Comparison of ENCODE assay signal across 8 cellular contexts in the genomic region with DNA sequence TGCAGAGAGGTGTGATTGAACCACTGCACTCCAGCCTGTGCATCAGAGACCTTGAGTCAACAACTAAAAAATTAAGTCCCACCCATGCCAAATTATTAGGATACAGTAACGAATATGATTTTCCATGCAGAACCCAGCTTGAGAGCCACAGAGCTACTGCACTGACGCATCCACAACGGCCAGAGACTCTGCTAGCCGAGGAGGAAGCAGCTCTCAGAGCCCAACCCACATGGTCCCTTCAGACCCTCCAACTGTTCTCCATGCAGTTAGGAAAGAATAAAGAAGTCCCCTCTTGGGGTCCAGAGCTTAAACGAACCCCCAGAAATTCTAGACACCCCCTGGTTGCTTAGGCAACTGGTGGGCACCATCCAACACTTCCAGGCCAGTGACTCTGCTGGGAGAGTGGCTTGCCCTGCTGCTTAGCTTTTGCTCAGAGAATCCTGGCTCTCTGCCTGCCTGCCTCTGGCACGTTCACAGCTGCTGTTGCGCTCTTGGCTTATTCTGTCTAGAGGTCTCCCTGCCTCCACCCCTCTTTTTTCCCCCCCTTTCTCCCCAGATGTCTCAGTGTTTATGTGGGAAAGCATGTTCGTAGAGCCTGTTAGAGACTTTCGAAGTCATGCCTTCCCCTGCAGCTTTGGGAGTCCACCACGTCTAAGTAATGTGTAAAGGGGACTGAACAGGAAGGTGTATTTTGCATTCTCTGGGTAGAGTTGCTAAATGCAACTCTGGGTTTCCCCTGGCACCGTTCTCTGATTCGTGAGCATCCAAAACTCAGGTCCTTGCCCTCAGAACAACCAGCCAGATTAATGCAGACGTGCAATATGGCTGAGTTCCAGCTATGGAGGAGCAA. TPM values are rescaled to one million over a fixed set of nuclear protein-coding genes. Genes with fewer than 3 reads are reported as not detected.
DNase-seq lines count a peak whose midpoint lies in the region; ATAC-seq, FAIRE-seq and TF ChIP-seq lines count a peak whose summit lies in the region.

No MANE protein-coding gene starts in this region.

- TF ChIP-seq EP300 in transverse colon (IDR thresholded peaks at IDR 0.05; ENCODE audit: low read depth), result no peak

- no peak for TF ChIP-seq CTCF in transverse colon (IDR thresholded peaks at IDR 0.05)
- no peak for TF ChIP-seq CTCF in Calu3 (IDR thresholded peaks at IDR 0.05; ENCODE audit: unreplicated experiment)

- intact Hi-C loops in transverse colon (cut with DNase I; ENCODE audit: low total_unique reads) (no loop called here), Calu3 (cut with micrococcal nuclease; ENCODE audit: unreplicated experiment) (no loop called here)

- ATAC-seq in HG02763 (IDR thresholded peaks at IDR 0.05; ENCODE audit: unreplicated experiment), result peak; percentile 73

- DNase-seq in GM18507 (ENCODE audit: extremely low spot score, insufficient read length, low read depth) (no peak), SJCRH30 (peak; percentile 70 to 74), iris pigment epithelial cell (ENCODE audit: low read depth) (peak; percentile 63), transverse colon (peak; percentile 70), Calu3 (no peak), ACHN (no peak), OCI-M1 (lab: John Stamatoyannopoulos, UW) (no peak)

- H3K27me3 Mint-ChIP-seq in Calu3 (ENCODE audit: unreplicated experiment), result peaks cover 14% of the 10 kb centered on the region

- H3K36me3 Mint-ChIP-seq in Calu3 (ENCODE audit: insufficient read depth, unreplicated experiment), result no peaks in the 10 kb centered on the region

- H3K27ac ChIP-seq in SJCRH30 (no peak overlapping the region), transverse colon (peak overlapping the region; percentile 52 to 77 (median 58))

- H3K4me3 ChIP-seq in SJCRH30, result no peak overlapping the region; the same call in 1 of the 2 replicates
- H3K4me3 ChIP-seq in transverse colon, result no peak overlapping the region

- CTCF ChIA-PET in Calu3 (lab: Charles Lee), result no interaction called here

- WGBS in transverse colon (ENCODE audit: low coverage in 1 of 2), 2 donors, result 23 to 36% methylated on average over 3 to 13 of the region's 13 CpGs

- no peaks in the 10 kb centered on the region for H3K4me1 Mint-ChIP-seq in Calu3 (ENCODE audit: low read depth, unreplicated experiment)

- H3K27ac Mint-ChIP-seq in Calu3 (ENCODE audit: unreplicated experiment), result no peak overlapping the region

- H3K27me3 ChIP-seq in SJCRH30, result no peaks in the 10 kb centered on the region
- H3K27me3 ChIP-seq in transverse colon, result no peaks in the 10 kb centered on the region

- H3K9me3 ChIP-seq in SJCRH30 (replicated peaks), result no peaks in the 10 kb centered on the region
- H3K9me3 ChIP-seq in transverse colon, result no peaks in the 10 kb centered on the region

- no peaks in the 10 kb centered on the region for H3K36me3 ChIP-seq in SJCRH30
- H3K36me3 ChIP-seq in transverse colon, result no peaks in the 10 kb centered on the region

- H3K4me3 Mint-ChIP-seq in Calu3 (ENCODE audit: low read depth, unreplicated experiment), result no peak overlapping the region

- in situ Hi-C loops in transverse colon (cut with MboI; ENCODE audit: low pct_ligation_motif_present in 1 of 4, low pct_unique_long_range_greater_than_20kb in 1 of 4, low sequenced_read_pairs in 3 of 4), result no loop called here
- in situ Hi-C loops in ACHN (cut with HindIII; ENCODE audit: low pct_ligation_motif_present, low pct_unique_long_range_greater_than_20kb, low sequenced_read_pairs), result no loop called here

- FAIRE-seq in GM18507 (lab: Jason Lieb, UNC), result peak; percentile 75

- peaks cover 11% of the 10 kb centered on the region; the same call in 1 of the 2 replicates for H3K4me1 ChIP-seq in SJCRH30
- H3K4me1 ChIP-seq in transverse colon, result peaks cover 10 to 29% (median 17%) of the 10 kb centered on the region in 4 donors

- no peaks in the 10 kb centered on the region for H3K9me3 Mint-ChIP-seq in Calu3 (ENCODE audit: low read depth, unreplicated experiment)

- TF ChIP-seq POLR2A in transverse colon (IDR thresholded peaks at IDR 0.05), result no peak

- no TSS peak for BruUV-seq in Calu3 (replicated peaks; lab: Mats Ljungman, UMichigan)

RNA-seq across cellular contexts. Expression of a gene that starts 26.0 kb away (rescaled TPM):
- 133 and 148 TPM in 2 replicates for total RNA-seq in SJCRH30 (2014; rRNA removed; shearing (Covaris generic))
- total RNA-seq in transverse colon, result 100 to 1,000 TPM in 1 of 4 donors, 10 to 100 TPM in 3; 41.9 to 101 (median 81.6) TPM
- total RNA-seq in Calu3 (2022), result 78.0 and 82.5 TPM in 2 replicates

Comparison
In these comparisons a context has a peak if more than half of its experiments do, and no peak if none do; other contexts are left out.
1. DNase-seq: peak in SJCRH30 (2 of 2), iris pigment epithelial cell (single experiment) and transverse colon (single experiment); none in GM18507 (single experiment), Calu3 (single experiment), ACHN (single experiment) and OCI-M1 (single experiment).